18 cellular contexts compared by ENCODE assay signal in genomic region chrX:139828830-139829229, GRCh38.
"Had no signal": no experiment of that assay in that cellular context is flagged by ENCODE, and none has a peak within 500 bp of the region (broad histone marks: within the 10 kb centered on the region; RNA-seq: fewer than 3 reads in every experiment).

No MANE protein-coding gene starts in this region.

- H3K27ac ChIP-seq: dorsolateral prefrontal cortex, heart left ventricle, ovary, right atrium auricular region, tibial artery, upper lobe of left lung, uterus had no signal

- FAIRE-seq: frontal cortex, small intestine had no signal

- DNase-seq: cortex of kidney; dorsolateral prefrontal cortex; effector CD8-positive, alpha-beta T cell; heart left ventricle; hippocampal formation; left colon; left ventricle myocardium superior; mucosa of descending colon; naive thymus-derived CD8-positive, alpha-beta T cell; ovary; small intestine; stimulated activated CD4-positive, alpha-beta T cell treated with anti-CD3 and anti-CD28 coated beads, Interleukin-2, amount 100 ng/mL, for 48 hours; stimulated activated naive CD4-positive, alpha-beta T cell treated with Interleukin-2 at 50 U/mL for 16 hours; tibial artery; upper lobe of left lung; uterus had no signal

- H3K9me3 ChIP-seq: heart left ventricle, mucosa of descending colon, ovary, right atrium auricular region, tibial artery, upper lobe of left lung, uterus had no signal

- H3K4me1 ChIP-seq: uterus had no signal

- H3K36me3 ChIP-seq: heart left ventricle, ovary, right atrium auricular region, tibial artery, upper lobe of left lung, uterus had no signal

- H3K4me3 ChIP-seq: dorsolateral prefrontal cortex, heart left ventricle, mucosa of descending colon, ovary, right atrium auricular region, tibial artery, upper lobe of left lung, uterus had no signal

- ATAC-seq: heart left ventricle; left ventricle myocardium superior; naive thymus-derived CD8-positive, alpha-beta T cell had no signal

- H3K27me3 ChIP-seq: heart left ventricle, ovary, right atrium auricular region, tibial artery, upper lobe of left lung, uterus had no signal
